In the genomic region with DNA sequence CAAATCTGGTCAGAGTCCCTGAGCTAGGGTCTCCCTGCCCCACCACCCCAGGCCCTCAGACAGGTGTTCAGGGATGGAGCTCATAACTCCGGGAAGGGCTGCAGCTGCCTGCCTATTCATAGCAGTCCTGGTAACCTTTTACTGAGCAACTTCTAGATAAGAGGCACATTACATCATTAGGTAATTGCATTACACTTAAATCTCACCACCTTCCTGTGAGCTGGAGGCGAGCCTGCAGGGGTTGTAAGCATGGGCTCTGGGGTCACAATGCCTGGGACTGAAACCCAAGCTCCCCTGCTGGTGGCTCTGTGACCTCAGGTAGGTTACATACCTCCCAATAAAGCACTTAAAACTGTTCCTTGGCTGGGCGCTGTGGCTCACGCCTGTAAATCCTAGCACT, we compare ENCODE assay signal across 1 cellular context.
A peak's percentile ranks its signal among the peaks of the same experiment; 100 is the strongest.
TF ChIP-seq lines count a peak whose summit lies in the region.

No MANE protein-coding gene starts in this region.

TF ChIP-seq in HepG2, 621 proteins besides CTCF, POLR2A, EP300 and RAD21:
- TF ChIP-seq, protein P1, sequence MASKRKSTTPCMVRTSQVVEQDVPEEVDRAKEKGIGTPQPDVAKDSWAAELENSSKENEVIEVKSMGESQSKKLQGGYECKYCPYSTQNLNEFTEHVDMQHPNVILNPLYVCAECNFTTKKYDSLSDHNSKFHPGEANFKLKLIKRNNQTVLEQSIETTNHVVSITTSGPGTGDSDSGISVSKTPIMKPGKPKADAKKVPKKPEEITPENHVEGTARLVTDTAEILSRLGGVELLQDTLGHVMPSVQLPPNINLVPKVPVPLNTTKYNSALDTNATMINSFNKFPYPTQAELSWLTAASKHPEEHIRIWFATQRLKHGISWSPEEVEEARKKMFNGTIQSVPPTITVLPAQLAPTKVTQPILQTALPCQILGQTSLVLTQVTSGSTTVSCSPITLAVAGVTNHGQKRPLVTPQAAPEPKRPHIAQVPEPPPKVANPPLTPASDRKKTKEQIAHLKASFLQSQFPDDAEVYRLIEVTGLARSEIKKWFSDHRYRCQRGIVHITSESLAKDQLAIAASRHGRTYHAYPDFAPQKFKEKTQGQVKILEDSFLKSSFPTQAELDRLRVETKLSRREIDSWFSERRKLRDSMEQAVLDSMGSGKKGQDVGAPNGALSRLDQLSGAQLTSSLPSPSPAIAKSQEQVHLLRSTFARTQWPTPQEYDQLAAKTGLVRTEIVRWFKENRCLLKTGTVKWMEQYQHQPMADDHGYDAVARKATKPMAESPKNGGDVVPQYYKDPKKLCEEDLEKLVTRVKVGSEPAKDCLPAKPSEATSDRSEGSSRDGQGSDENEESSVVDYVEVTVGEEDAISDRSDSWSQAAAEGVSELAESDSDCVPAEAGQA (IDR thresholded peaks at IDR 0.05; ENCODE audit: low read depth): no peak
- TF ChIP-seq, protein P1 (CRISPR knock-in tag; IDR thresholded peaks at IDR 0.05; ENCODE audit: borderline replicate concordance): no peak
- 0 out of 2 replicates have a peak, but pooled peaks have one; percentile 13 for TF ChIP-seq ATF7 (IDR thresholded peaks at IDR 0.05)
- no peak for TF ChIP-seq ATF7 (CRISPR knock-in tag; IDR thresholded peaks at IDR 0.05)
- TF ChIP-seq SRSF9 (IDR thresholded peaks at IDR 0.05; ENCODE audit: borderline replicate concordance, insufficient read depth, low read depth, low read length, poor library complexity, severe bottlenecking): no peak
- TF ChIP-seq SUZ12 (IDR thresholded peaks at IDR 0.05; ENCODE audit: low read depth, low read length): no peak
- TF ChIP-seq FOSL1 (CRISPR knock-in tag; IDR thresholded peaks at IDR 0.05; ENCODE audit: borderline replicate concordance): no peak
- no peak for TF ChIP-seq ZC3H13 (CRISPR knock-in tag; IDR thresholded peaks at IDR 0.05)
- no peak for TF ChIP-seq ZNF441 (CRISPR knock-in tag; IDR thresholded peaks at IDR 0.05; ENCODE audit: borderline replicate concordance)
- TF ChIP-seq ZNF557 (CRISPR knock-in tag; IDR thresholded peaks at IDR 0.05): no peak
